ENCODE assay signal across 22 cellular contexts in genomic region chr17:79518330-79519151, GRCh38.
"Had no signal": no experiment of that assay in that cellular context is flagged by ENCODE, and none has a peak within 500 bp of the region (broad histone marks: within the 10 kb centered on the region; RNA-seq: fewer than 3 reads in every experiment).

No MANE protein-coding gene starts in this region.

- H3K4me3 ChIP-seq: hepatocyte, psoas muscle, spleen, stomach, suprapubic skin, tibial artery, upper lobe of left lung, uterus had no signal

- H3K4me3 Mint-ChIP-seq: effector memory CD8-positive, alpha-beta T cell; naive B cell; nephron had no signal

- H3K9me3 Mint-ChIP-seq: effector memory CD8-positive, alpha-beta T cell; naive B cell; nephron had no signal

- DNase-seq: cortex of kidney; effector memory CD8-positive, alpha-beta T cell; erythroblast; foreskin keratinocyte; head of caudate nucleus; mesendoderm; naive B cell; psoas muscle; spleen; stimulated activated CD4-positive, alpha-beta T cell treated with anti-CD3 and anti-CD28 coated beads, Interleukin-15, amount 100 ng/mL, for 24 hours; stimulated activated CD4-positive, alpha-beta T cell treated with anti-CD3 and anti-CD28 coated beads, Interleukin-1b, Interleukin-23, amount 100 ng/mL, for 48 hours; stimulated activated CD4-positive, alpha-beta T cell treated with anti-CD3 and anti-CD28 coated beads, Interleukin-4, amount 100 ng/mL, for 24 hours; stimulated activated naive CD4-positive, alpha-beta T cell; stomach; tibial artery; upper lobe of left lung; uterus had no signal

- H3K27ac ChIP-seq: foreskin keratinocyte, hepatocyte, neutrophil, psoas muscle, spleen, stomach, suprapubic skin, tibial artery, upper lobe of left lung had no signal

- H3K27me3 ChIP-seq: upper lobe of left lung, uterus had no signal

- H3K9me3 ChIP-seq: neutrophil, psoas muscle, suprapubic skin, tibial artery, upper lobe of left lung, uterus had no signal

- H3K36me3 Mint-ChIP-seq: naive B cell had no signal

- H3K4me1 ChIP-seq: foreskin keratinocyte, psoas muscle, stomach, tibial artery, upper lobe of left lung had no signal

- H3K4me1 Mint-ChIP-seq: naive B cell had no signal

- H3K36me3 ChIP-seq: neutrophil, spleen, stomach, suprapubic skin, tibial artery, upper lobe of left lung, uterus had no signal

- ATAC-seq: effector memory CD8-positive, alpha-beta T cell; foreskin keratinocyte; psoas muscle; sciatic nerve had no signal

- H3K27ac Mint-ChIP-seq: effector memory CD8-positive, alpha-beta T cell; naive B cell; nephron had no signal
